25 cellular contexts compared by ENCODE assay signal in genomic region chr5:177538876-177539275, GRCh38. TPM values are rescaled to one million over a fixed set of nuclear protein-coding genes. Genes with fewer than 3 reads are reported as not detected.
DNase-seq lines count a peak whose midpoint lies in the region; ATAC-seq and TF ChIP-seq lines count a peak whose summit lies in the region.
"Had no signal": no experiment of that assay in that cellular context is flagged by ENCODE, and none has a peak within 500 bp of the region (broad histone marks: within the 10 kb centered on the region; RNA-seq: fewer than 3 reads in every experiment).

No MANE protein-coding gene starts in this region.

- no peaks in the 10 kb centered on the region for H3K9me3 Mint-ChIP-seq in activated T-cell treated with anti-CD3 and anti-CD28 coated beads, Interleukin-2, amount 50 U/mL, for 24 hours
- H3K9me3 Mint-ChIP-seq in activated T-cell treated with anti-CD3 and anti-CD28 coated beads, Interleukin-2, amount 50 U/mL, for 72 hours = no peaks in the 10 kb centered on the region
- H3K9me3 Mint-ChIP-seq in osteocyte (ENCODE audit: unreplicated experiment) = no peaks in the 10 kb centered on the region
- H3K9me3 Mint-ChIP-seq: activated CD4-positive, alpha-beta memory T cell treated with anti-CD3 and anti-CD28 coated beads for 36 hours; activated naive CD8-positive, alpha-beta T cell treated with anti-CD3 and anti-CD28 coated beads, Interleukin-2, amount 50 U/mL, for 24 hours had no signal

- H3K4me3 Mint-ChIP-seq in activated T-cell treated with anti-CD3 and anti-CD28 coated beads, Interleukin-2, amount 50 U/mL, for 24 hours = no peak overlapping the region
- H3K4me3 Mint-ChIP-seq in activated T-cell treated with anti-CD3 and anti-CD28 coated beads, Interleukin-2, amount 50 U/mL, for 72 hours = no peak overlapping the region
- no peak overlapping the region for H3K4me3 Mint-ChIP-seq in osteocyte (ENCODE audit: unreplicated experiment)
- H3K4me3 Mint-ChIP-seq: activated CD4-positive, alpha-beta memory T cell treated with anti-CD3 and anti-CD28 coated beads for 36 hours; activated naive CD8-positive, alpha-beta T cell treated with anti-CD3 and anti-CD28 coated beads, Interleukin-2, amount 50 U/mL, for 24 hours had no signal

- no peak for TF ChIP-seq POLR2A in transverse colon (IDR thresholded peaks at IDR 0.05)

- no peak for DNase-seq in activated T-cell treated with anti-CD3 and anti-CD28 coated beads, Interleukin-2, amount 50 U/mL, for 24 hours
- DNase-seq in activated T-cell treated with anti-CD3 and anti-CD28 coated beads, Interleukin-2, amount 50 U/mL, for 72 hours = no peak
- no peak for DNase-seq in Right ventricle myocardium superior
- DNase-seq in osteocyte (ENCODE audit: extremely low spot score, unreplicated experiment) = no peak
- no peak for DNase-seq in transverse colon
- no peak for DNase-seq in GM19238 (ENCODE audit: insufficient read length, low spot score)
- DNase-seq in MG63 = no peak
- DNase-seq: activated CD4-positive, alpha-beta memory T cell treated with anti-CD3 and anti-CD28 coated beads for 36 hours; activated naive CD8-positive, alpha-beta T cell treated with anti-CD3 and anti-CD28 coated beads, Interleukin-2, amount 50 U/mL, for 24 hours; activated T-cell treated with anti-CD3 and anti-CD28 coated beads, Interleukin-2, amount 50 U/mL, for 48 hours; C1 segment of cervical spinal cord; central memory CD4-positive, alpha-beta T cell; DMS53; effector CD8-positive, alpha-beta T cell; H7; midbrain; NCI-H1436; NCI-H2171 treated with DMSO at 0.1 percent for 48 hours; NK-92 treated with Interleukin-12 subunit alpha and Interleukin-12 subunit beta, amount 100 ng/mL, for 24 hours; nucleus accumbens; RPMI8226; stimulated activated CD4-positive, alpha-beta T cell treated with anti-CD3 and anti-CD28 coated beads, Interleukin-4, amount 100 ng/mL, for 4 hours; stimulated activated CD8-positive, alpha-beta memory T cell treated with anti-CD3 and anti-CD28 coated beads, Interleukin-4, amount 100 ng/mL, for 48 hours had no signal

- no peaks in the 10 kb centered on the region for H3K9me3 ChIP-seq in transverse colon
- peaks cover 3% of the 10 kb centered on the region for H3K9me3 ChIP-seq in MG63

- no peaks in the 10 kb centered on the region for H3K27me3 Mint-ChIP-seq in activated T-cell treated with anti-CD3 and anti-CD28 coated beads, Interleukin-2, amount 50 U/mL, for 24 hours
- no peaks in the 10 kb centered on the region for H3K27me3 Mint-ChIP-seq in activated T-cell treated with anti-CD3 and anti-CD28 coated beads, Interleukin-2, amount 50 U/mL, for 72 hours (ENCODE audit: low read depth)
- H3K27me3 Mint-ChIP-seq in osteocyte (ENCODE audit: unreplicated experiment) = no peaks in the 10 kb centered on the region
- H3K27me3 Mint-ChIP-seq: activated CD4-positive, alpha-beta memory T cell treated with anti-CD3 and anti-CD28 coated beads for 36 hours; activated naive CD8-positive, alpha-beta T cell treated with anti-CD3 and anti-CD28 coated beads, Interleukin-2, amount 50 U/mL, for 24 hours had no signal

- peaks cover 5 to 40% (median 21%) of the 10 kb centered on the region in 4 donors for H3K4me1 ChIP-seq in transverse colon

- no peak for ATAC-seq in activated T-cell treated with anti-CD3 and anti-CD28 coated beads, Interleukin-2, amount 50 U/mL, for 72 hours (replicated peaks in 1 of 2)
- ATAC-seq in Right ventricle myocardium superior (ENCODE audit: poor library complexity) = peak; percentile 39
- ATAC-seq in HG02623 (IDR thresholded peaks at IDR 0.05; ENCODE audit: unreplicated experiment) = no peak
- ATAC-seq: activated naive CD8-positive, alpha-beta T cell treated with anti-CD3 and anti-CD28 coated beads, Interleukin-2, amount 50 U/mL, for 24 hours had no signal

- H3K27ac Mint-ChIP-seq in activated T-cell treated with anti-CD3 and anti-CD28 coated beads, Interleukin-2, amount 50 U/mL, for 24 hours = peak overlapping the region; percentile 26
- no peak overlapping the region for H3K27ac Mint-ChIP-seq in activated T-cell treated with anti-CD3 and anti-CD28 coated beads, Interleukin-2, amount 50 U/mL, for 72 hours
- H3K27ac Mint-ChIP-seq in osteocyte (ENCODE audit: unreplicated experiment) = peak overlapping the region; percentile 96
- H3K27ac Mint-ChIP-seq: activated CD4-positive, alpha-beta memory T cell treated with anti-CD3 and anti-CD28 coated beads for 36 hours; activated naive CD8-positive, alpha-beta T cell treated with anti-CD3 and anti-CD28 coated beads, Interleukin-2, amount 50 U/mL, for 24 hours had no signal

- in situ Hi-C loops in transverse colon (cut with MboI; ENCODE audit: low pct_ligation_motif_present in 1 of 4, low pct_unique_long_range_greater_than_20kb in 1 of 4, low sequenced_read_pairs in 3 of 4) = no loop called here

- H3K4me3 ChIP-seq in transverse colon = no peak overlapping the region
- H3K4me3 ChIP-seq in MG63 = no peak overlapping the region

- H3K27me3 ChIP-seq in transverse colon (no peaks in the 10 kb centered on the region), MG63 (no peaks in the 10 kb centered on the region)

- H3K36me3 ChIP-seq in transverse colon (peaks cover 0 to 22% (median 0%) of the 10 kb centered on the region in 4 donors), MG63 (peaks cover 63% of the 10 kb centered on the region)

- H3K4me1 Mint-ChIP-seq in activated T-cell treated with anti-CD3 and anti-CD28 coated beads, Interleukin-2, amount 50 U/mL, for 24 hours (ENCODE audit: low read depth) = peaks cover 9% of the 10 kb centered on the region
- H3K4me1 Mint-ChIP-seq in activated T-cell treated with anti-CD3 and anti-CD28 coated beads, Interleukin-2, amount 50 U/mL, for 72 hours (ENCODE audit: low read depth) = no peaks in the 10 kb centered on the region
- peaks cover 67% of the 10 kb centered on the region for H3K4me1 Mint-ChIP-seq in osteocyte (ENCODE audit: unreplicated experiment)
- H3K4me1 Mint-ChIP-seq: activated naive CD8-positive, alpha-beta T cell treated with anti-CD3 and anti-CD28 coated beads, Interleukin-2, amount 50 U/mL, for 24 hours had no signal

- TF ChIP-seq CTCF in osteocyte (IDR thresholded peaks at IDR 0.05) (no peak), transverse colon (IDR thresholded peaks at IDR 0.05) (no peak)

- intact Hi-C loops in Right ventricle myocardium superior (cut with DNase I) (no loop called here), transverse colon (cut with DNase I; ENCODE audit: low total_unique reads) (no loop called here)

- peaks cover 70% of the 10 kb centered on the region for H3K36me3 Mint-ChIP-seq in activated T-cell treated with anti-CD3 and anti-CD28 coated beads, Interleukin-2, amount 50 U/mL, for 24 hours (ENCODE audit: low read depth)
- peaks cover 6 to 12% of the 10 kb centered on the region in 2 donors for H3K36me3 Mint-ChIP-seq in activated T-cell treated with anti-CD3 and anti-CD28 coated beads, Interleukin-2, amount 50 U/mL, for 72 hours (ENCODE audit: insufficient read depth in 2 of 2)
- peaks cover 13% of the 10 kb centered on the region for H3K36me3 Mint-ChIP-seq in osteocyte (ENCODE audit: unreplicated experiment)

- no peak for TF ChIP-seq EP300 in transverse colon (IDR thresholded peaks at IDR 0.05; ENCODE audit: low read depth)

- WGBS in transverse colon (ENCODE audit: low coverage in 1 of 2), 2 donors = 67 to 92% methylated on average over 1 to 10 of the region's 10 CpGs

- H3K27ac ChIP-seq in transverse colon = peak overlapping the region; percentile 45 to 65 (median 54)
- H3K27ac ChIP-seq: 22Rv1 had no signal

RNA-seq across cellular contexts. Expression of gene FAM193B, which starts 15.5 kb away (rescaled TPM):
- 100 to 1,000 TPM in 1 of 2 donors, 10 to 100 TPM in 1; 79.6 to 105 TPM for total RNA-seq in activated T-cell treated with anti-CD3 and anti-CD28 coated beads, Interleukin-2, amount 50 U/mL, for 72 hours
- total RNA-seq in Right ventricle myocardium superior (23.2 TPM), osteocyte (82.0 and 97.2 TPM in 2 replicates), transverse colon (100 to 1,000 TPM in 1 of 4 donors, 10 to 100 TPM in 3; 59.7 to 128 (median 63.5) TPM)
- 17.5 and 22.3 TPM in 2 replicates for total RNA-seq in MG63 (2014; rRNA removed; shearing (Covaris generic); ENCODE audit: low replicate concordance)

RNA-seq across cellular contexts. Expression of gene DDX41, which starts 22.1 kb away (rescaled TPM):
- total RNA-seq in activated T-cell treated with anti-CD3 and anti-CD28 coated beads, Interleukin-2, amount 50 U/mL, for 72 hours = 100 to 1,000 TPM in 1 of 2 donors, 10 to 100 TPM in 1; 89.2 to 117 TPM
- 22.6 TPM for total RNA-seq in Right ventricle myocardium superior
- 68.7 and 83.1 TPM in 2 replicates for total RNA-seq in osteocyte
- total RNA-seq in transverse colon = 100 to 1,000 TPM in 2 of 4 donors, 10 to 100 TPM in 2; 96.5 to 170 (median 130) TPM
- total RNA-seq in MG63 (2014; rRNA removed; shearing (Covaris generic); ENCODE audit: low replicate concordance) = 125 and 127 TPM in 2 replicates

RNA-seq across cellular contexts. Expression of gene DOK3, which starts 29.2 kb away (rescaled TPM):
- 1 to 10 TPM; 4.0 to 5.7 TPM for total RNA-seq in activated T-cell treated with anti-CD3 and anti-CD28 coated beads, Interleukin-2, amount 50 U/mL, for 72 hours
- 4.2 TPM for total RNA-seq in Right ventricle myocardium superior
- total RNA-seq in osteocyte = 5.5 and 7.2 TPM in 2 replicates
- 10 to 100 TPM in 2 of 4 donors, 1 to 10 TPM in 1, under 1 TPM in 1; 0.60 to 17.2 (median 7.8) TPM for total RNA-seq in transverse colon
- 0.92 TPM in 1 of 2 replicates, not detected in the other for total RNA-seq in MG63 (2014; rRNA removed; shearing (Covaris generic); ENCODE audit: low replicate concordance)

RNA-seq across cellular contexts. Expression of gene PDLIM7, which starts 41.5 kb away (rescaled TPM):
- total RNA-seq in activated T-cell treated with anti-CD3 and anti-CD28 coated beads, Interleukin-2, amount 50 U/mL, for 72 hours = 10 to 100 TPM; 87.5 to 93.9 TPM
- total RNA-seq in Right ventricle myocardium superior = 37.0 TPM
- total RNA-seq in osteocyte = 312 and 358 TPM in 2 replicates
- 100 to 1,000 TPM in 1 of 4 donors, 10 to 100 TPM in 3; 52.6 to 256 (median 78.6) TPM for total RNA-seq in transverse colon
- total RNA-seq in MG63 (2014; rRNA removed; shearing (Covaris generic); ENCODE audit: low replicate concordance) = 77.8 and 165 TPM in 2 replicates

RNA-seq across cellular contexts. Expression of gene TMED9, which starts 53.1 kb away (rescaled TPM):
- total RNA-seq in activated T-cell treated with anti-CD3 and anti-CD28 coated beads, Interleukin-2, amount 50 U/mL, for 72 hours = 100 to 1,000 TPM in 1 of 2 donors, 10 to 100 TPM in 1; 96.2 to 107 TPM
- 61.0 TPM for total RNA-seq in Right ventricle myocardium superior
- 216 and 248 TPM in 2 replicates for total RNA-seq in osteocyte
- total RNA-seq in transverse colon = 10 to 100 TPM; 34.4 to 85.9 (median 70.9) TPM
- 310 and 483 TPM in 2 replicates for total RNA-seq in MG63 (2014; rRNA removed; shearing (Covaris generic); ENCODE audit: low replicate concordance)
